In the genomic region with DNA sequence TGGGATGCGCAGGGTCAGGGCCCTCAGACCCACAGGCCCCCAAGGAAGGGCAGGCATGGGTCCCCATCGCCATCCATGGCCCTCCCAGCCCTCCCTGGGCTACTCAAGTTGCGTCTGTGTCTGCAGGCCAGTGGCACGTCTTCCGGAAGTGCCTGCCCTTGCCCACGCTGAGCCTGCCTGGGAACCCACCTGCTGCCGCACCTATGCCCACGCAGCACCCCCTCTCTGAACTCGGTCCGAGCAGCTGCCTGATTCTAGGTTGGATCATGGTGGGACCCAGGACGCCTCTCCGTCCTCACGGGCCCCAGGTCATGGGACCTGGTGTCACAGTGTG, we compare ENCODE assay signal across 16 cellular contexts.
"Had no signal": no experiment of that assay in that cellular context is flagged by ENCODE, and none has a peak within 500 bp of the region (broad histone marks: within the 10 kb centered on the region; RNA-seq: fewer than 3 reads in every experiment).

No MANE protein-coding gene starts in this region.

- DNase-seq: esophagus squamous epithelium; foreskin fibroblast; glutamatergic neuron; immature natural killer cell; left colon; mesendoderm; naive B cell; small intestine; stimulated activated CD4-positive, alpha-beta T cell treated with anti-CD3 and anti-CD28 coated beads, Interleukin-2, amount 100 ng/mL, for 48 hours; stimulated activated naive CD4-positive, alpha-beta T cell treated with Interleukin-2 at 50 U/mL for 16 hours; upper lobe of right lung had no signal

- H3K27ac ChIP-seq: esophagus squamous epithelium, gastroesophageal sphincter, right atrium auricular region, suprapubic skin, tibial nerve, upper lobe of right lung, vagina had no signal

- H3K27me3 ChIP-seq: gastroesophageal sphincter, right atrium auricular region, tibial nerve, upper lobe of right lung, vagina had no signal

- H3K9me3 ChIP-seq: esophagus squamous epithelium, gastroesophageal sphincter, right atrium auricular region, suprapubic skin, tibial nerve, upper lobe of right lung, vagina had no signal

- H3K4me3 ChIP-seq: esophagus squamous epithelium, gastroesophageal sphincter, right atrium auricular region, suprapubic skin, tibial nerve, upper lobe of right lung, vagina had no signal

- H3K36me3 ChIP-seq: esophagus squamous epithelium, suprapubic skin, upper lobe of right lung, vagina had no signal
